ENCODE assay signal across 8 cellular contexts in genomic region chr15:63188937-63189871, GRCh38.
DNase-seq lines count a peak whose midpoint lies in the region; ATAC-seq and TF ChIP-seq lines count a peak whose summit lies in the region.

RAB8B (plus strand) TSS chr15:63189606; CDS start chr15:63189625, 19 bp downstream.

- peak within 1 kb of the TSS; percentile 90 for H3K4me3 ChIP-seq in AG10803 (ENCODE audit: low read length)

- H3K27ac Mint-ChIP-seq in central memory CD8-positive, alpha-beta T cell (ENCODE audit: low read depth): peak within 1 kb of the TSS; percentile 93

- no peaks in the 10 kb centered on the region for H3K9me3 Mint-ChIP-seq in central memory CD8-positive, alpha-beta T cell

- H3K36me3 Mint-ChIP-seq in central memory CD8-positive, alpha-beta T cell (ENCODE audit: insufficient read depth): peaks cover 11% of the 10 kb centered on the region

- TF ChIP-seq CTCF in AG10803 (conservative IDR thresholded peaks at IDR 0.05; ENCODE audit: low read length): peak; percentile 30

- peaks cover 37% of the 10 kb centered on the region for H3K4me1 Mint-ChIP-seq in central memory CD8-positive, alpha-beta T cell

- DNase-seq in AG10803 (ENCODE audit: low read depth) (peak; percentile 95), NCI-H446 (lab: John Stamatoyannopoulos, UW) (peak; percentile 85 to 95), iris pigment epithelial cell (ENCODE audit: low read depth) (peak; percentile 97)
- peak; percentile 89 for DNase-seq in central memory CD8-positive, alpha-beta T cell (ENCODE audit: low spot score in 2 of 2)
- DNase-seq in stimulated activated CD4-positive, alpha-beta T cell treated with anti-CD3 and anti-CD28 coated beads, Interleukin-12 subunit alpha, Interleukin-12 subunit beta, amount 100 ng/mL, for 24 hours (ENCODE audit: low read depth in 2 of 2): peak; percentile 97 to 99

- H3K27me3 Mint-ChIP-seq in central memory CD8-positive, alpha-beta T cell: no peaks in the 10 kb centered on the region

- H3K4me3 Mint-ChIP-seq in central memory CD8-positive, alpha-beta T cell: peak within 1 kb of the TSS; percentile 95

- ATAC-seq in GM19023 (IDR thresholded peaks at IDR 0.05; ENCODE audit: unreplicated experiment) (peak; percentile 87), HG03280 (IDR thresholded peaks at IDR 0.05; ENCODE audit: unreplicated experiment) (peak; percentile 82)
- ATAC-seq in activated CD4-positive, CD25-positive, alpha-beta regulatory T cell treated with anti-CD3 and anti-CD28 coated beads, Interleukin-2, amount 50 U/mL, for 24 hours: peak; percentile 75 to 78
- peak; percentile 60 for ATAC-seq in central memory CD8-positive, alpha-beta T cell (replicated peaks; ENCODE audit: extremely low read depth, poor library complexity, severe bottlenecking)

Comparison
In these comparisons a context has a peak if more than half of its experiments do, and no peak if none do; other contexts are left out.
1. Peak in every context shown above with its lines: DNase-seq, ATAC-seq and H3K4me3 ChIP-seq.